Comparison of ENCODE assay signal across 8 cellular contexts in the genomic region with DNA sequence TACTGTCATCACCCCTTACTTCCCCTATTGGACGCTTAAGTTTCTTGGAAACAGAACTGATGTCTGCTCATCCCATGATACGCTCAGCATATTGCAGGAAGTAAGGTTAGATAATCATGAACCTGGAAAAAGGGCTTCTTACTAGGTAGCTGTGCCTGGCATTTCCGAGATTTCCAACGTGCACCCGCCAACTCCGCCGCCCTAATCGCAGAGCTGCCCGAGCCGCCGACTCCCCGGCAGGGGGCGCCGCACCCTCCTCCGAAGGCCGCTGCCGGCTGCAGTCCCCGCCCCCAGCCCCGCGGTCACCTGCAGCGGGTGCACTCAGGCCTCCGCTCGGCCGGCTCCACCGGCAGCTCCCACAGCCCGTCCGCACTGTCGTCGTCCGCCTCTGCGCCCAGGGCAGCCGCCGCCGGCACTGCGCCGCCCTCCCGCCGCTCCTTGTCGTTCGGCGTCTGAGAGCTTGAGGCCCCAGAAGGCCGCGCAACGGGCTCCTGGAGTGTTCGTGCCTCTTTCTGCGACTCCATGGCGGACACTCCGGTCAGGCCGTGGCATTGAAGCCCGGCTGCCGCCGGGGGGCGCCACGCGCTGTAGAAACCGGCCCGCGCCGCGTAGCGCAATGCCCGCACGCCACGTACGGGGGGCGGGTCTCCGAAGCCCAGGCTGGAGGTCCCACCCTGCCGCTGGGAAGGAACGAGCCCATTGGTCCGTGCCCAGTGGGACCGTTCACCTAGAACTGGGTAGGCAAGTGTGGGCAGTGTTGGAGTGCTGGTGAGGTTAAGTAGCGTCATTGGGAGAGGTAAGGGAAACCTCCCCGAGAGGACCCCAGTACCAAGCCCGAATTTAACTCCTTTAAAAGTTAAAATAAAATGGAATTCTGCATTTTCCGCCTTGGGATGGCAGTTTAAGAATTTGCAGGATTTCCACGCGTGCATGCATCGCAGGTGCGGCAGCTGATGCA. TPM values are rescaled to one million over a fixed set of nuclear protein-coding genes. Genes with fewer than 3 reads are reported as not detected.
DNase-seq lines count a peak whose midpoint lies in the region; ATAC-seq lines count a peak whose summit lies in the region.

A gene with protein sequence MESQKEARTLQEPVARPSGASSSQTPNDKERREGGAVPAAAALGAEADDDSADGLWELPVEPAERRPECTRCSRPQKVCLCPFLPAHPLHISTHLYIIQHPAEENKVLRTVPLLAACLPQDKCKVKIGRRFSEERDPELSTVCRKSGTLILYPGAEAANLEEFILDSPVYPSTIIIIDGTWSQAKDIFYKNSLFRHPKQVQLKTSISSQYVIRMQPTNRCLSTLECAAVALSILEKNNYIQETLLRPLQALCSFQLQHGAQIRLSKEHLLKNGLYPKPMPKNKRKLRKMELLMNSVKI (minus strand): TSS at position 560 of the 958 bp plus-strand sequence. CDS start 36 bp downstream, at position 524.

- H3K9me3 ChIP-seq in esophagus (ENCODE audit: control insufficient read depth in 2 of 2, insufficient read depth in 1 of 2, low read depth in 1 of 2, low read length in 1 of 2) = no peaks in the 10 kb centered on the region
- H3K9me3 ChIP-seq in muscle layer of colon (ENCODE audit: low read length) = no peaks in the 10 kb centered on the region

- H3K27me3 ChIP-seq in esophagus (ENCODE audit: control insufficient read depth in 1 of 2, insufficient read depth in 2 of 2, low read length in 2 of 2) = no peaks in the 10 kb centered on the region
- H3K27me3 ChIP-seq in muscle layer of colon (ENCODE audit: control insufficient read depth in 1 of 2, insufficient read depth in 2 of 2, low read length in 2 of 2) = no peaks in the 10 kb centered on the region

- H3K9ac ChIP-seq in muscle layer of colon (ENCODE audit: low read length) = peak within 1 kb of the TSS; percentile 50

- H3K36me3 ChIP-seq in esophagus (ENCODE audit: control insufficient read depth in 2 of 2, insufficient read depth in 2 of 2, low read length in 1 of 2) (no peaks in the 10 kb centered on the region), muscle layer of colon (ENCODE audit: insufficient read depth, low read length) (no peaks in the 10 kb centered on the region)

- H3K9me3 Mint-ChIP-seq in activated T-cell treated with anti-CD3 and anti-CD28 coated beads, Interleukin-2, amount 50 U/mL, for 24 hours = peaks cover 2% of the 10 kb centered on the region

- no peaks in the 10 kb centered on the region for H3K27me3 Mint-ChIP-seq in activated T-cell treated with anti-CD3 and anti-CD28 coated beads, Interleukin-2, amount 50 U/mL, for 24 hours

- H3K4me3 Mint-ChIP-seq in activated T-cell treated with anti-CD3 and anti-CD28 coated beads, Interleukin-2, amount 50 U/mL, for 24 hours = peak within 1 kb of the TSS; percentile 76

- peak within 1 kb of the TSS; percentile 60 for H3K4me3 ChIP-seq in Jurkat, Clone E6-1 (ENCODE audit: low read length)
- H3K4me3 ChIP-seq in esophagus (ENCODE audit: low read depth in 1 of 2, low read length in 2 of 2) = peak within 1 kb of the TSS; percentile 73 to 90
- peak within 1 kb of the TSS; percentile 76 to 98 for H3K4me3 ChIP-seq in muscle layer of colon (ENCODE audit: low read depth in 1 of 2, low read length in 2 of 2)

- peak within 1 kb of the TSS; percentile 79 for H3K27ac Mint-ChIP-seq in activated T-cell treated with anti-CD3 and anti-CD28 coated beads, Interleukin-2, amount 50 U/mL, for 24 hours

- peak; percentile 51 for DNase-seq in DMS79 treated with DMSO at 0.1 percent for 48 hours (lab: John Stamatoyannopoulos, UW)
- DNase-seq in Jurkat, Clone E6-1 (ENCODE audit: low read depth, low spot score) = peak; percentile 91
- peak; percentile 59 for DNase-seq in OCI-M2 (lab: John Stamatoyannopoulos, UW; ENCODE audit: unreplicated experiment)
- peak; percentile 97 for DNase-seq in activated T-cell treated with anti-CD3 and anti-CD28 coated beads, Interleukin-2, amount 50 U/mL, for 24 hours
- peak; percentile 78 to 82 for DNase-seq in stimulated activated CD8-positive, alpha-beta memory T cell treated with anti-CD3 and anti-CD28 coated beads, Interleukin-7, amount 100 ng/mL, for 1 hour (ENCODE audit: low read depth in 2 of 2)

- 1 to 2% methylated on average over 75 to 79 of the region's 79 CpGs for WGBS in esophagus, 2 donors

- no peaks in the 10 kb centered on the region for H3K4me1 ChIP-seq in esophagus (ENCODE audit: control insufficient read depth in 2 of 2, insufficient read depth in 2 of 2, low read length in 1 of 2)
- peaks cover 8% of the 10 kb centered on the region for H3K4me1 ChIP-seq in muscle layer of colon (ENCODE audit: insufficient read depth, low read length)

- H3K27ac ChIP-seq in esophagus (ENCODE audit: low read depth in 2 of 2, low read length in 1 of 2) (peak within 1 kb of the TSS; percentile 97), muscle layer of colon (ENCODE audit: low read depth, low read length) (peak within 1 kb of the TSS; percentile 97)

- ATAC-seq in GM21717 (IDR thresholded peaks at IDR 0.05; ENCODE audit: unreplicated experiment) = peak; percentile 95

- H3K36me3 Mint-ChIP-seq in activated T-cell treated with anti-CD3 and anti-CD28 coated beads, Interleukin-2, amount 50 U/mL, for 24 hours (ENCODE audit: low read depth) = no peaks in the 10 kb centered on the region

- peaks cover 20% of the 10 kb centered on the region for H3K4me1 Mint-ChIP-seq in activated T-cell treated with anti-CD3 and anti-CD28 coated beads, Interleukin-2, amount 50 U/mL, for 24 hours (ENCODE audit: low read depth)

RNA-seq across cellular contexts. Expression of the gene that starts here (rescaled TPM):
- 7.7 TPM for polyA plus RNA-seq in Jurkat, Clone E6-1 (2012; ENCODE audit: insufficient read depth, insufficient read length)
- polyA plus RNA-seq in esophagus = 1 to 10 TPM; 2.1 to 2.6 TPM

Comparison
In these comparisons a context has a peak if more than half of its experiments do, and no peak if none do; other contexts are left out.
1. Peak in every context shown above with its lines: DNase-seq, ATAC-seq, H3K4me3 ChIP-seq and H3K27ac ChIP-seq.